In the genomic region with DNA sequence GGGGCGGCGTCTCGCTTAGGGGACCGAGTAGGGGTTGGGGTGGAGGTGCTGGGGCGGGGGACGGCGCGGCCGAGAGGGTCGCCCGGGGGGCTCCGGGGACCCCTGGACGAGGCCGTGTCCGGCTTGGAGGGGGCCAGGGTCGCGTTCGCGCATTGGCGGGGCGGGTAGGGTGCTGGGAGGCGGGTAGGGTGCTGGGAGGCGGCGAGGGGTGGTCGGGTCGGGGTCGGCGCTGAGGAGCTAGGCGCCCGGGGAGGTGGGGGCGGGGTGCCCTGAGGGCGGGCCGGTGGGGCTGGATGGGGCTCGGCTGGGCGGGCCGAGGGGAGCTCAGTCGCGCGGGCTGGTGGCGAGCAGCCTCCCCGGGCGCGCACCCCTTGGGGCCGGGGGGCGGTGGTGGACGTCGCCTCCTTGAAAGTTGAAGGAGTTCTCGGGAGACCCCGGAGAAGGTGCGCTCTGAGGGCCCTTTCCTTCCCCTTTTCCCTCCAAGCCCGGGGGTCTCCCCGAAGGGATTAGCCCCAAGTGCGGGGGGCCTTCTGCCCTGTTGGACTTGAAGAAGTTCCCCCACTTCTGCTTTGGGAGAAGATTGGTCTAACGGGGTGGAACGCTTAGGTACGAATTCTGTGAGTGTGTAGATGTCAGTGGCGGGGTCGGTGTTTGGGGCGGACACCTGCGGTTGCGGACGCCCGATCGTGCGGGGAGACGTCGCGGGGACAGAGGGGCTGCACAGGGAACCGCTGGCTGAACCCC, we compare ENCODE assay signal across 8 cellular contexts. TPM values are rescaled to one million over a fixed set of nuclear protein-coding genes. Genes with fewer than 3 reads are reported as not detected.
DNase-seq lines count a peak whose midpoint lies in the region; ATAC-seq and TF ChIP-seq lines count a peak whose summit lies in the region.

No MANE protein-coding gene starts in this region.

- no peaks in the 10 kb centered on the region for H3K9me2 ChIP-seq in neural cell (ENCODE audit: insufficient read depth, low read length)

- no peaks in the 10 kb centered on the region for H3K9me3 ChIP-seq in neural cell (ENCODE audit: low read length)

- no peak for TF ChIP-seq EP300 in neural cell (conservative IDR thresholded peaks at IDR 0.05; ENCODE audit: poor library complexity, severe bottlenecking)

- H3K27ac ChIP-seq in neural cell (ENCODE audit: low read length): peak overlapping the region; percentile 93

- peak; percentile 19 for DNase-seq in EL
- DNase-seq in KBM-7: peak; percentile 48
- DNase-seq in activated CD8-positive, alpha-beta memory T cell treated with anti-CD3 and anti-CD28 coated beads, Interleukin-2, amount 50 U/mL, for 4 hours: peak; percentile 25
- no peak for DNase-seq in fibroblast of villous mesenchyme (ENCODE audit: low read depth)
- DNase-seq in T1000 (lab: John Stamatoyannopoulos, UW): no peak

- ATAC-seq in GM18498 (IDR thresholded peaks at IDR 0.05; ENCODE audit: unreplicated experiment) (no peak), HG02885 (IDR thresholded peaks at IDR 0.05; ENCODE audit: poor library complexity, unreplicated experiment) (no peak)

- H3K79me2 ChIP-seq in neural cell (replicated peaks; ENCODE audit: insufficient read depth, low read length): peaks cover 40% of the 10 kb centered on the region

- H3F3A ChIP-seq in neural cell (ENCODE audit: insufficient read depth, low read length, poor library complexity, severe bottlenecking): no peaks in the 10 kb centered on the region

- no peaks in the 10 kb centered on the region for H3K36me3 ChIP-seq in neural cell (ENCODE audit: insufficient read depth, low read length)

- TF ChIP-seq CTCF in fibroblast of villous mesenchyme (IDR thresholded peaks at IDR 0.05; ENCODE audit: insufficient read depth, low read depth, low read length): no peak
- no peak for TF ChIP-seq CTCF in neural cell (IDR thresholded peaks at IDR 0.05; ENCODE audit: poor library complexity, severe bottlenecking)

- H3K9ac ChIP-seq in neural cell (ENCODE audit: low read length): peak overlapping the region; percentile 96

- TF ChIP-seq RAD21 in neural cell (conservative IDR thresholded peaks at IDR 0.05): no peak

- H3K4me2 ChIP-seq in neural cell (ENCODE audit: low read length): peak overlapping the region; percentile 96

- H2AFZ ChIP-seq in neural cell (ENCODE audit: low read depth, low read length): peak overlapping the region; percentile 99

- peak overlapping the region; percentile 98 for H3K4me3 ChIP-seq in fibroblast of villous mesenchyme (ENCODE audit: low read depth, low read length)
- peak overlapping the region; percentile 78 for H3K4me3 ChIP-seq in neural cell (ENCODE audit: low read length)

- in situ Hi-C loops in KBM-7 (cut with MboI; ENCODE audit: low pct_unique_long_range_greater_than_20kb, low sequenced_read_pairs): no loop called here

- H3K27me3 ChIP-seq in neural cell (ENCODE audit: insufficient read depth, low read depth, low read length): no peaks in the 10 kb centered on the region

- no peaks in the 10 kb centered on the region for H4K20me1 ChIP-seq in neural cell (ENCODE audit: insufficient read depth)

TF ChIP-seq in neural cell, 6 proteins besides CTCF, POLR2A, EP300 and RAD21:
- no peak for TF ChIP-seq SMC3 (conservative IDR thresholded peaks at IDR 0.05; ENCODE audit: poor library complexity)
- TF ChIP-seq EZH2 (IDR thresholded peaks at IDR 0.05; ENCODE audit: borderline replicate concordance, insufficient read depth, low read length, poor library complexity, severe bottlenecking): no peak
- no peak for TF ChIP-seq POLR2AphosphoS5 (IDR thresholded peaks at IDR 0.05)
- TF ChIP-seq, protein P1, sequence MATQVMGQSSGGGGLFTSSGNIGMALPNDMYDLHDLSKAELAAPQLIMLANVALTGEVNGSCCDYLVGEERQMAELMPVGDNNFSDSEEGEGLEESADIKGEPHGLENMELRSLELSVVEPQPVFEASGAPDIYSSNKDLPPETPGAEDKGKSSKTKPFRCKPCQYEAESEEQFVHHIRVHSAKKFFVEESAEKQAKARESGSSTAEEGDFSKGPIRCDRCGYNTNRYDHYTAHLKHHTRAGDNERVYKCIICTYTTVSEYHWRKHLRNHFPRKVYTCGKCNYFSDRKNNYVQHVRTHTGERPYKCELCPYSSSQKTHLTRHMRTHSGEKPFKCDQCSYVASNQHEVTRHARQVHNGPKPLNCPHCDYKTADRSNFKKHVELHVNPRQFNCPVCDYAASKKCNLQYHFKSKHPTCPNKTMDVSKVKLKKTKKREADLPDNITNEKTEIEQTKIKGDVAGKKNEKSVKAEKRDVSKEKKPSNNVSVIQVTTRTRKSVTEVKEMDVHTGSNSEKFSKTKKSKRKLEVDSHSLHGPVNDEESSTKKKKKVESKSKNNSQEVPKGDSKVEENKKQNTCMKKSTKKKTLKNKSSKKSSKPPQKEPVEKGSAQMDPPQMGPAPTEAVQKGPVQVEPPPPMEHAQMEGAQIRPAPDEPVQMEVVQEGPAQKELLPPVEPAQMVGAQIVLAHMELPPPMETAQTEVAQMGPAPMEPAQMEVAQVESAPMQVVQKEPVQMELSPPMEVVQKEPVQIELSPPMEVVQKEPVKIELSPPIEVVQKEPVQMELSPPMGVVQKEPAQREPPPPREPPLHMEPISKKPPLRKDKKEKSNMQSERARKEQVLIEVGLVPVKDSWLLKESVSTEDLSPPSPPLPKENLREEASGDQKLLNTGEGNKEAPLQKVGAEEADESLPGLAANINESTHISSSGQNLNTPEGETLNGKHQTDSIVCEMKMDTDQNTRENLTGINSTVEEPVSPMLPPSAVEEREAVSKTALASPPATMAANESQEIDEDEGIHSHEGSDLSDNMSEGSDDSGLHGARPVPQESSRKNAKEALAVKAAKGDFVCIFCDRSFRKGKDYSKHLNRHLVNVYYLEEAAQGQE (IDR thresholded peaks at IDR 0.05; ENCODE audit: borderline replicate concordance): no peak
- no peak for TF ChIP-seq TAF1 (IDR thresholded peaks at IDR 0.05; ENCODE audit: low read depth)
- TF ChIP-seq MXI1 (conservative IDR thresholded peaks at IDR 0.05; ENCODE audit: poor library complexity, severe bottlenecking): no peak

RNA-seq across cellular contexts. Expression of a gene that starts 0.5 kb away (rescaled TPM):
- 28.1 and 38.7 TPM in 2 replicates for total RNA-seq in fibroblast of villous mesenchyme
- polyA plus RNA-seq in neural cell: 29.0 and 32.2 TPM in 2 replicates
- 55.8 and 88.7 TPM in 2 replicates for polyA minus RNA-seq in neural cell

Comparison
In these comparisons a context has a peak if more than half of its experiments do, and no peak if none do; other contexts are left out.
1. DNase-seq: peak in EL (single experiment), KBM-7 (single experiment) and activated CD8-positive, alpha-beta memory T cell treated with anti-CD3 and anti-CD28 coated beads, Interleukin-2, amount 50 U/mL, for 4 hours (single experiment); none in fibroblast of villous mesenchyme (single experiment) and T1000 (single experiment).